1 cellular context compared by ENCODE assay signal in the genomic region with DNA sequence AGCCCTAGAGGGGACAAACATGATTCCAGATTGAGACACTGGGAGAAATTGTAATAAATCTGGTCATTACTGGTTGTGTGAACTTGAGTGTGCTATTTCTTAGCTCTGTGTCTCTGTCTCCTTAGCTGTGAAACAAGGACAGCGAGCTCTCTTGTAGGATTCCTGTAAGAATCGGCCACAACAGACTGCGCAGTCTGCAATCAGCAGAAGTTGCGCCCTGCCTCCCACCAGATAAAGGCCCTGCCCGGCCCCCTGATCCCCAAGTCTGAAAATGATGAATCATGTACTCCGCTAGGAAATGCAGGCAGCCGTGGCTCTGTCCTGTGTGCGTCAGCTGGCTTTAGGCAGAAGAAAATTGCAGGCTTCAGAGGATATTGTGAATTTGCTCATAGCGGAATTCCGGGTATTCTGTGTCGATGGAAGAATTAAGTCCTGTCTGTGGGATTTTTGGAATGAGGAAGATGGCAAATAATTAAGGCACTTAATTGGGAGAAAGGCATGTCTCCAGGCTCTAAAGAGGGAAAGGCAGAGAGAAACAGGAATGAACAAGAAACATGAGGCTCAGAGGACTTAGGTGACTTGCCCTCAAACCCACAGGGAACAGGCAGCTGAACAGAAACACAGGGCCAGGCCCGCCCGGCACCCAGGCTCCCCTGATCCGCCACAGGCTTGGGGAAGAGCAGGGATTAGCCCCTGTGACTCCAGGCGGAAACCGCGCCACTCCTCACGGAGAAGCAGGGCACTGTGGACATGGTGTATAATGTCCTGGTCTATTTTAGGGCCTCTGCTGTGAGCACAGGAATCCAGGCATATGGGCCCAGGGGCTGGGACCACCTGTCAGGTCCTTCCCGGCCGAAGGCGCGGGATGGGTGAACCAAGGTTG.
A peak's percentile ranks its signal among the peaks of the same experiment; 100 is the strongest.
TF ChIP-seq lines count a peak whose summit lies in the region.

No MANE protein-coding gene starts in this region.

TF ChIP-seq in K562, 482 proteins besides CTCF, POLR2A, EP300 and RAD21 (continued from another document and continues in another):
- TF ChIP-seq, protein P1, sequence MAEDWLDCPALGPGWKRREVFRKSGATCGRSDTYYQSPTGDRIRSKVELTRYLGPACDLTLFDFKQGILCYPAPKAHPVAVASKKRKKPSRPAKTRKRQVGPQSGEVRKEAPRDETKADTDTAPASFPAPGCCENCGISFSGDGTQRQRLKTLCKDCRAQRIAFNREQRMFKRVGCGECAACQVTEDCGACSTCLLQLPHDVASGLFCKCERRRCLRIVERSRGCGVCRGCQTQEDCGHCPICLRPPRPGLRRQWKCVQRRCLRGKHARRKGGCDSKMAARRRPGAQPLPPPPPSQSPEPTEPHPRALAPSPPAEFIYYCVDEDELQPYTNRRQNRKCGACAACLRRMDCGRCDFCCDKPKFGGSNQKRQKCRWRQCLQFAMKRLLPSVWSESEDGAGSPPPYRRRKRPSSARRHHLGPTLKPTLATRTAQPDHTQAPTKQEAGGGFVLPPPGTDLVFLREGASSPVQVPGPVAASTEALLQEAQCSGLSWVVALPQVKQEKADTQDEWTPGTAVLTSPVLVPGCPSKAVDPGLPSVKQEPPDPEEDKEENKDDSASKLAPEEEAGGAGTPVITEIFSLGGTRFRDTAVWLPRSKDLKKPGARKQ (CRISPR knock-in tag; IDR thresholded peaks at IDR 0.05), result no peak
- no peak for TF ChIP-seq IFI16 (CRISPR knock-in tag; IDR thresholded peaks at IDR 0.05)
- no peak for TF ChIP-seq ZNF778 (CRISPR knock-in tag; IDR thresholded peaks at IDR 0.05)
- no peak for TF ChIP-seq FOXA1 (IDR thresholded peaks at IDR 0.05; ENCODE audit: borderline replicate concordance)
- no peak for TF ChIP-seq TCF7L2 (IDR thresholded peaks at IDR 0.05; ENCODE audit: low read depth, low read length)
- TF ChIP-seq SMC3 (conservative IDR thresholded peaks at IDR 0.05; ENCODE audit: insufficient read depth, low read depth, low read length), result no peak
- no peak for TF ChIP-seq RHOXF2B (CRISPR knock-in tag; conservative IDR thresholded peaks at IDR 0.05)
- TF ChIP-seq CHD1 (IDR thresholded peaks at IDR 0.05; ENCODE audit: low read length), result no peak
- no peak for TF ChIP-seq CSDE1 (IDR thresholded peaks at IDR 0.05)
- TF ChIP-seq HIVEP1 (CRISPR knock-in tag; IDR thresholded peaks at IDR 0.05), result no peak
- no peak for TF ChIP-seq ZNF354B (CRISPR knock-in tag; IDR thresholded peaks at IDR 0.05)
- TF ChIP-seq CHCHD3 (CRISPR knock-in tag; IDR thresholded peaks at IDR 0.05), result no peak
- no peak for TF ChIP-seq MCM5 (IDR thresholded peaks at IDR 0.05; ENCODE audit: low read depth)
- peak; percentile 84 for TF ChIP-seq CXXC5 (CRISPR knock-in tag; IDR thresholded peaks at IDR 0.05)
- TF ChIP-seq, protein P2, sequence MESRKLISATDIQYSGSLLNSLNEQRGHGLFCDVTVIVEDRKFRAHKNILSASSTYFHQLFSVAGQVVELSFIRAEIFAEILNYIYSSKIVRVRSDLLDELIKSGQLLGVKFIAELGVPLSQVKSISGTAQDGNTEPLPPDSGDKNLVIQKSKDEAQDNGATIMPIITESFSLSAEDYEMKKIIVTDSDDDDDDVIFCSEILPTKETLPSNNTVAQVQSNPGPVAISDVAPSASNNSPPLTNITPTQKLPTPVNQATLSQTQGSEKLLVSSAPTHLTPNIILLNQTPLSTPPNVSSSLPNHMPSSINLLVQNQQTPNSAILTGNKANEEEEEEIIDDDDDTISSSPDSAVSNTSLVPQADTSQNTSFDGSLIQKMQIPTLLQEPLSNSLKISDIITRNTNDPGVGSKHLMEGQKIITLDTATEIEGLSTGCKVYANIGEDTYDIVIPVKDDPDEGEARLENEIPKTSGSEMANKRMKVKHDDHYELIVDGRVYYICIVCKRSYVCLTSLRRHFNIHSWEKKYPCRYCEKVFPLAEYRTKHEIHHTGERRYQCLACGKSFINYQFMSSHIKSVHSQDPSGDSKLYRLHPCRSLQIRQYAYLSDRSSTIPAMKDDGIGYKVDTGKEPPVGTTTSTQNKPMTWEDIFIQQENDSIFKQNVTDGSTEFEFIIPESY (CRISPR knock-in tag; IDR thresholded peaks at IDR 0.05), result peak; percentile 66
- TF ChIP-seq CBFA2T3 (IDR thresholded peaks at IDR 0.05), result peak; percentile 84
- no peak for TF ChIP-seq GTF2A2 (tag; IDR thresholded peaks at IDR 0.05)
- TF ChIP-seq ARID1B (IDR thresholded peaks at IDR 0.05), result peak; percentile 85
- 0 out of 2 replicates have a peak, but pooled peaks have one; percentile 78 for TF ChIP-seq SMARCE1 (IDR thresholded peaks at IDR 0.05)
- TF ChIP-seq, protein P3, sequence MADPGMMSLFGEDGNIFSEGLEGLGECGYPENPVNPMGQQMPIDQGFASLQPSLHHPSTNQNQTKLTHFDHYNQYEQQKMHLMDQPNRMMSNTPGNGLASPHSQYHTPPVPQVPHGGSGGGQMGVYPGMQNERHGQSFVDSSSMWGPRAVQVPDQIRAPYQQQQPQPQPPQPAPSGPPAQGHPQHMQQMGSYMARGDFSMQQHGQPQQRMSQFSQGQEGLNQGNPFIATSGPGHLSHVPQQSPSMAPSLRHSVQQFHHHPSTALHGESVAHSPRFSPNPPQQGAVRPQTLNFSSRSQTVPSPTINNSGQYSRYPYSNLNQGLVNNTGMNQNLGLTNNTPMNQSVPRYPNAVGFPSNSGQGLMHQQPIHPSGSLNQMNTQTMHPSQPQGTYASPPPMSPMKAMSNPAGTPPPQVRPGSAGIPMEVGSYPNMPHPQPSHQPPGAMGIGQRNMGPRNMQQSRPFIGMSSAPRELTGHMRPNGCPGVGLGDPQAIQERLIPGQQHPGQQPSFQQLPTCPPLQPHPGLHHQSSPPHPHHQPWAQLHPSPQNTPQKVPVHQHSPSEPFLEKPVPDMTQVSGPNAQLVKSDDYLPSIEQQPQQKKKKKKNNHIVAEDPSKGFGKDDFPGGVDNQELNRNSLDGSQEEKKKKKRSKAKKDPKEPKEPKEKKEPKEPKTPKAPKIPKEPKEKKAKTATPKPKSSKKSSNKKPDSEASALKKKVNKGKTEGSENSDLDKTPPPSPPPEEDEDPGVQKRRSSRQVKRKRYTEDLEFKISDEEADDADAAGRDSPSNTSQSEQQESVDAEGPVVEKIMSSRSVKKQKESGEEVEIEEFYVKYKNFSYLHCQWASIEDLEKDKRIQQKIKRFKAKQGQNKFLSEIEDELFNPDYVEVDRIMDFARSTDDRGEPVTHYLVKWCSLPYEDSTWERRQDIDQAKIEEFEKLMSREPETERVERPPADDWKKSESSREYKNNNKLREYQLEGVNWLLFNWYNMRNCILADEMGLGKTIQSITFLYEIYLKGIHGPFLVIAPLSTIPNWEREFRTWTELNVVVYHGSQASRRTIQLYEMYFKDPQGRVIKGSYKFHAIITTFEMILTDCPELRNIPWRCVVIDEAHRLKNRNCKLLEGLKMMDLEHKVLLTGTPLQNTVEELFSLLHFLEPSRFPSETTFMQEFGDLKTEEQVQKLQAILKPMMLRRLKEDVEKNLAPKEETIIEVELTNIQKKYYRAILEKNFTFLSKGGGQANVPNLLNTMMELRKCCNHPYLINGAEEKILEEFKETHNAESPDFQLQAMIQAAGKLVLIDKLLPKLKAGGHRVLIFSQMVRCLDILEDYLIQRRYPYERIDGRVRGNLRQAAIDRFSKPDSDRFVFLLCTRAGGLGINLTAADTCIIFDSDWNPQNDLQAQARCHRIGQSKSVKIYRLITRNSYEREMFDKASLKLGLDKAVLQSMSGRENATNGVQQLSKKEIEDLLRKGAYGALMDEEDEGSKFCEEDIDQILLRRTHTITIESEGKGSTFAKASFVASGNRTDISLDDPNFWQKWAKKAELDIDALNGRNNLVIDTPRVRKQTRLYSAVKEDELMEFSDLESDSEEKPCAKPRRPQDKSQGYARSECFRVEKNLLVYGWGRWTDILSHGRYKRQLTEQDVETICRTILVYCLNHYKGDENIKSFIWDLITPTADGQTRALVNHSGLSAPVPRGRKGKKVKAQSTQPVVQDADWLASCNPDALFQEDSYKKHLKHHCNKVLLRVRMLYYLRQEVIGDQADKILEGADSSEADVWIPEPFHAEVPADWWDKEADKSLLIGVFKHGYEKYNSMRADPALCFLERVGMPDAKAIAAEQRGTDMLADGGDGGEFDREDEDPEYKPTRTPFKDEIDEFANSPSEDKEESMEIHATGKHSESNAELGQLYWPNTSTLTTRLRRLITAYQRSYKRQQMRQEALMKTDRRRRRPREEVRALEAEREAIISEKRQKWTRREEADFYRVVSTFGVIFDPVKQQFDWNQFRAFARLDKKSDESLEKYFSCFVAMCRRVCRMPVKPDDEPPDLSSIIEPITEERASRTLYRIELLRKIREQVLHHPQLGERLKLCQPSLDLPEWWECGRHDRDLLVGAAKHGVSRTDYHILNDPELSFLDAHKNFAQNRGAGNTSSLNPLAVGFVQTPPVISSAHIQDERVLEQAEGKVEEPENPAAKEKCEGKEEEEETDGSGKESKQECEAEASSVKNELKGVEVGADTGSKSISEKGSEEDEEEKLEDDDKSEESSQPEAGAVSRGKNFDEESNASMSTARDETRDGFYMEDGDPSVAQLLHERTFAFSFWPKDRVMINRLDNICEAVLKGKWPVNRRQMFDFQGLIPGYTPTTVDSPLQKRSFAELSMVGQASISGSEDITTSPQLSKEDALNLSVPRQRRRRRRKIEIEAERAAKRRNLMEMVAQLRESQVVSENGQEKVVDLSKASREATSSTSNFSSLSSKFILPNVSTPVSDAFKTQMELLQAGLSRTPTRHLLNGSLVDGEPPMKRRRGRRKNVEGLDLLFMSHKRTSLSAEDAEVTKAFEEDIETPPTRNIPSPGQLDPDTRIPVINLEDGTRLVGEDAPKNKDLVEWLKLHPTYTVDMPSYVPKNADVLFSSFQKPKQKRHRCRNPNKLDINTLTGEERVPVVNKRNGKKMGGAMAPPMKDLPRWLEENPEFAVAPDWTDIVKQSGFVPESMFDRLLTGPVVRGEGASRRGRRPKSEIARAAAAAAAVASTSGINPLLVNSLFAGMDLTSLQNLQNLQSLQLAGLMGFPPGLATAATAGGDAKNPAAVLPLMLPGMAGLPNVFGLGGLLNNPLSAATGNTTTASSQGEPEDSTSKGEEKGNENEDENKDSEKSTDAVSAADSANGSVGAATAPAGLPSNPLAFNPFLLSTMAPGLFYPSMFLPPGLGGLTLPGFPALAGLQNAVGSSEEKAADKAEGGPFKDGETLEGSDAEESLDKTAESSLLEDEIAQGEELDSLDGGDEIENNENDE (IDR thresholded peaks at IDR 0.05; ENCODE audit: low read depth, low read length), result no peak
- TF ChIP-seq CTBP1 (IDR thresholded peaks at IDR 0.05; ENCODE audit: borderline replicate concordance), result 0 out of 2 replicates have a peak, but pooled peaks have one; percentile 30
- no peak for TF ChIP-seq POLR3A (IDR thresholded peaks at IDR 0.05; ENCODE audit: borderline replicate concordance, extremely low read depth, insufficient read depth, insufficient read length)
- TF ChIP-seq HDAC6 (IDR thresholded peaks at IDR 0.05; ENCODE audit: low read depth, low read length), result no peak
- TF ChIP-seq, protein P4, sequence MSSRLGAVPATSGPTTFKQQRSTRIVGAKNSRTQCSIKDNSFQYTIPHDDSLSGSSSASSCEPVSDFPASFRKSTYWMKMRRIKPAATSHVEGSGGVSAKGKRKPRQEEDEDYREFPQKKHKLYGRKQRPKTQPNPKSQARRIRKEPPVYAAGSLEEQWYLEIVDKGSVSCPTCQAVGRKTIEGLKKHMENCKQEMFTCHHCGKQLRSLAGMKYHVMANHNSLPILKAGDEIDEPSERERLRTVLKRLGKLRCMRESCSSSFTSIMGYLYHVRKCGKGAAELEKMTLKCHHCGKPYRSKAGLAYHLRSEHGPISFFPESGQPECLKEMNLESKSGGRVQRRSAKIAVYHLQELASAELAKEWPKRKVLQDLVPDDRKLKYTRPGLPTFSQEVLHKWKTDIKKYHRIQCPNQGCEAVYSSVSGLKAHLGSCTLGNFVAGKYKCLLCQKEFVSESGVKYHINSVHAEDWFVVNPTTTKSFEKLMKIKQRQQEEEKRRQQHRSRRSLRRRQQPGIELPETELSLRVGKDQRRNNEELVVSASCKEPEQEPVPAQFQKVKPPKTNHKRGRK (tag; IDR thresholded peaks at IDR 0.05), result no peak
- TF ChIP-seq RB1 (IDR thresholded peaks at IDR 0.05; ENCODE audit: low read depth), result no peak
- TF ChIP-seq GATA2 (CRISPR knock-in tag; IDR thresholded peaks at IDR 0.05), result peak; percentile 69
- TF ChIP-seq CEBPB (tag; IDR thresholded peaks at IDR 0.05), result no peak
- TF ChIP-seq, protein P5, sequence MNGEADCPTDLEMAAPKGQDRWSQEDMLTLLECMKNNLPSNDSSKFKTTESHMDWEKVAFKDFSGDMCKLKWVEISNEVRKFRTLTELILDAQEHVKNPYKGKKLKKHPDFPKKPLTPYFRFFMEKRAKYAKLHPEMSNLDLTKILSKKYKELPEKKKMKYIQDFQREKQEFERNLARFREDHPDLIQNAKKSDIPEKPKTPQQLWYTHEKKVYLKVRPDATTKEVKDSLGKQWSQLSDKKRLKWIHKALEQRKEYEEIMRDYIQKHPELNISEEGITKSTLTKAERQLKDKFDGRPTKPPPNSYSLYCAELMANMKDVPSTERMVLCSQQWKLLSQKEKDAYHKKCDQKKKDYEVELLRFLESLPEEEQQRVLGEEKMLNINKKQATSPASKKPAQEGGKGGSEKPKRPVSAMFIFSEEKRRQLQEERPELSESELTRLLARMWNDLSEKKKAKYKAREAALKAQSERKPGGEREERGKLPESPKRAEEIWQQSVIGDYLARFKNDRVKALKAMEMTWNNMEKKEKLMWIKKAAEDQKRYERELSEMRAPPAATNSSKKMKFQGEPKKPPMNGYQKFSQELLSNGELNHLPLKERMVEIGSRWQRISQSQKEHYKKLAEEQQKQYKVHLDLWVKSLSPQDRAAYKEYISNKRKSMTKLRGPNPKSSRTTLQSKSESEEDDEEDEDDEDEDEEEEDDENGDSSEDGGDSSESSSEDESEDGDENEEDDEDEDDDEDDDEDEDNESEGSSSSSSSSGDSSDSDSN (IDR thresholded peaks at IDR 0.05; ENCODE audit: borderline replicate concordance in 1 of 2, low read depth in 2 of 2, low read length in 2 of 2), result peak in 1 of 2 experiments; percentile 44; a peak in 1 of 4 replicates
- TF ChIP-seq, protein P6, sequence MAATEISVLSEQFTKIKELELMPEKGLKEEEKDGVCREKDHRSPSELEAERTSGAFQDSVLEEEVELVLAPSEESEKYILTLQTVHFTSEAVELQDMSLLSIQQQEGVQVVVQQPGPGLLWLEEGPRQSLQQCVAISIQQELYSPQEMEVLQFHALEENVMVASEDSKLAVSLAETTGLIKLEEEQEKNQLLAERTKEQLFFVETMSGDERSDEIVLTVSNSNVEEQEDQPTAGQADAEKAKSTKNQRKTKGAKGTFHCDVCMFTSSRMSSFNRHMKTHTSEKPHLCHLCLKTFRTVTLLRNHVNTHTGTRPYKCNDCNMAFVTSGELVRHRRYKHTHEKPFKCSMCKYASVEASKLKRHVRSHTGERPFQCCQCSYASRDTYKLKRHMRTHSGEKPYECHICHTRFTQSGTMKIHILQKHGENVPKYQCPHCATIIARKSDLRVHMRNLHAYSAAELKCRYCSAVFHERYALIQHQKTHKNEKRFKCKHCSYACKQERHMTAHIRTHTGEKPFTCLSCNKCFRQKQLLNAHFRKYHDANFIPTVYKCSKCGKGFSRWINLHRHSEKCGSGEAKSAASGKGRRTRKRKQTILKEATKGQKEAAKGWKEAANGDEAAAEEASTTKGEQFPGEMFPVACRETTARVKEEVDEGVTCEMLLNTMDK (IDR thresholded peaks at IDR 0.05; ENCODE audit: borderline replicate concordance, insufficient read depth, low read depth, low read length, poor library complexity, severe bottlenecking), result no peak
- no peak for TF ChIP-seq ZNF143 (CRISPR knock-in tag; IDR thresholded peaks at IDR 0.05)
- no peak for TF ChIP-seq HNRNPK (IDR thresholded peaks at IDR 0.05; ENCODE audit: low read depth, low read length, poor library complexity, severe bottlenecking)
- peak; percentile 82; the same call in 1 of the 2 replicates for TF ChIP-seq NFRKB (IDR thresholded peaks at IDR 0.05; ENCODE audit: low read depth)
- no peak for TF ChIP-seq U2AF1 (optimal IDR thresholded peaks at IDR 0.05; ENCODE audit: low read depth, low read length)
- TF ChIP-seq FOXJ2 (tag; IDR thresholded peaks at IDR 0.05), result no peak
